In the genomic region with DNA sequence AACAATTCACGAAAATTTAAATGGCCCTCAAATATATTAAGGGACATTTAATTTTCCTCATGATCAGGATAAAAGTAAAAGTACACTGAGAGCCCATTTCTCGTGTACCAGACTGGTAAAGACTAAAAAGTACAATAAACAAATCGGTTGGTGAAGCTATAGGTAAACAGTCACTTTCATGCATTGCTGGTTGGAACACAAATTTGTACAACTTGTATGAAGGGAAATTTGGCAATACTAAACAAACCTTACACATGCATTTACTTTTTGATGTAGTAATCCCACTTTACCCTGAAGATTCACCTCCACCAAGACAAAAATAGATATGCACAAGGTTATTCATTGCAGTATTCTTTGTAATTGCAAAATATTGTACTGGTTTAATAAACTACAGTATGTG, we compare ENCODE assay signal across 37 cellular contexts.
"Had no signal": no experiment of that assay in that cellular context is flagged by ENCODE, and none has a peak within 500 bp of the region (broad histone marks: within the 10 kb centered on the region; RNA-seq: fewer than 3 reads in every experiment).

No MANE protein-coding gene starts in this region.

- H3K27ac Mint-ChIP-seq: activated CD4-positive, alpha-beta memory T cell treated with anti-CD3 and anti-CD28 coated beads, Interleukin-2, amount 10 ng/mL, durations not matched to agents 7 days and 5 days; activated CD4-positive, alpha-beta T cell treated with anti-CD3 and anti-CD28 coated beads for 36 hours; activated CD4-positive, alpha-beta T cell treated with anti-CD3 and anti-CD28 coated beads, Interleukin-2, amount 10 ng/mL, durations not matched to agents 7 days and 5 days; activated CD8-positive, alpha-beta memory T cell treated with anti-CD3 and anti-CD28 coated beads, Interleukin-2, amount 10 ng/mL, durations not matched to agents 7 days and 5 days; activated CD8-positive, alpha-beta T cell treated with anti-CD3 and anti-CD28 coated beads, Interleukin-2, amount 10 ng/mL, durations not matched to agents 7 days and 5 days; activated naive CD4-positive, alpha-beta T cell treated with anti-CD3 and anti-CD28 coated beads, Interleukin-2, amount 10 ng/mL, durations not matched to agents 7 days and 5 days; activated naive CD4-positive, alpha-beta T cell treated with anti-CD3 and anti-CD28 coated beads, Interleukin-2, amount 50 U/mL, for 24 hours; activated naive CD8-positive, alpha-beta T cell; activated naive CD8-positive, alpha-beta T cell treated with anti-CD3 and anti-CD28 coated beads, Interleukin-2, amount 10 ng/mL, durations not matched to agents 7 days and 5 days; activated naive CD8-positive, alpha-beta T cell treated with anti-CD3 and anti-CD28 coated beads, Interleukin-2, amount 50 U/mL, for 24 hours; activated T-cell treated with anti-CD3 and anti-CD28 coated beads, Interleukin-2, amount 50 U/mL, for 24 hours; activated T-helper 2 cell treated with anti-CD3 and anti-CD28 coated beads, Interferon-gamma antibody, Interleukin-2, Interleukin-4, amounts not matched to agents 10 μg/mL and 5 μg/mL and 100 μg/mL, durations not matched to agents 14 hours and 24 hours and 36 hours; T-helper 1 cell treated with Interleukin-12 subunit alpha and Interleukin-12 subunit beta and Interleukin-4 antibody, amounts not matched to agents 30 μg/mL and 1 μg/mL, for 36 hours; T-helper 2 cell treated with Interferon-gamma antibody and Interleukin-4, amounts not matched to agents 5 μg/mL and 100 μg/mL, for 36 hours had no signal

- H3K36me3 ChIP-seq: ascending aorta, brain microvascular endothelial cell, breast epithelium had no signal

- H3K4me1 ChIP-seq: ascending aorta, body of pancreas, breast epithelium had no signal

- DNase-seq: activated CD4-positive, alpha-beta memory T cell treated with anti-CD3 and anti-CD28 coated beads, Interleukin-2, amount 10 ng/mL, durations not matched to agents 7 days and 5 days; activated CD4-positive, alpha-beta T cell treated with anti-CD3 and anti-CD28 coated beads for 1 hour; activated CD4-positive, alpha-beta T cell treated with anti-CD3 and anti-CD28 coated beads for 36 hours; activated CD4-positive, alpha-beta T cell treated with anti-CD3 and anti-CD28 coated beads for 48 hours; activated CD4-positive, alpha-beta T cell treated with anti-CD3 and anti-CD28 coated beads, Interleukin-2, amount 10 ng/mL, durations not matched to agents 7 days and 5 days; activated CD4-positive, alpha-beta T cell treated with anti-CD3 and anti-CD28 coated beads, Interleukin-2, amount 50 U/mL, for 48 hours; activated CD4-positive, CD25-positive, alpha-beta regulatory T cell; activated CD8-positive, alpha-beta memory T cell treated with anti-CD3 and anti-CD28 coated beads for 24 hours; activated CD8-positive, alpha-beta memory T cell treated with anti-CD3 and anti-CD28 coated beads, Interleukin-2, amount 10 ng/mL, durations not matched to agents 7 days and 5 days; activated CD8-positive, alpha-beta memory T cell treated with anti-CD3 and anti-CD28 coated beads, Interleukin-2, amount 50 U/mL, for 48 hours; activated CD8-positive, alpha-beta T cell treated with anti-CD3 and anti-CD28 coated beads, Interleukin-2, amount 10 ng/mL, durations not matched to agents 7 days and 5 days; activated effector memory CD4-positive, alpha-beta T cell treated with Interleukin-2 at 50 U/mL for 16 hours; activated gamma-delta T cell; activated naive CD4-positive, alpha-beta T cell treated with anti-CD3 and anti-CD28 coated beads, Interleukin-2, amount 10 ng/mL, durations not matched to agents 7 days and 5 days; activated naive CD4-positive, alpha-beta T cell treated with Interleukin-2 at 50 U/mL for 16 hours; activated naive CD8-positive, alpha-beta T cell treated with anti-CD3 and anti-CD28 coated beads, Interleukin-2, amount 10 ng/mL, durations not matched to agents 7 days and 5 days; activated naive CD8-positive, alpha-beta T cell treated with anti-CD3 and anti-CD28 coated beads, Interleukin-2, amount 50 U/mL, for 24 hours; activated T-cell treated with anti-CD3 and anti-CD28 coated beads, Interleukin-2, amount 50 U/mL, for 24 hours; activated T-cell treated with anti-CD3 and anti-CD28 coated beads, Interleukin-2, amount 50 U/mL, for 48 hours; amygdala; anterior cingulate cortex; body of pancreas; brain microvascular endothelial cell; central memory CD4-positive, alpha-beta T cell; T-helper 1 cell; T-helper 2 cell; T-helper 9 cell had no signal

- H3K9me3 ChIP-seq: ascending aorta, body of pancreas, breast epithelium had no signal

- H3K9me3 Mint-ChIP-seq: activated CD4-positive, alpha-beta memory T cell treated with anti-CD3 and anti-CD28 coated beads, Interleukin-2, amount 10 ng/mL, durations not matched to agents 7 days and 5 days; activated CD4-positive, alpha-beta T cell treated with anti-CD3 and anti-CD28 coated beads, Interleukin-2, amount 10 ng/mL, durations not matched to agents 7 days and 5 days; activated naive CD4-positive, alpha-beta T cell treated with anti-CD3 and anti-CD28 coated beads, Interleukin-2, amount 10 ng/mL, durations not matched to agents 7 days and 5 days; activated naive CD4-positive, alpha-beta T cell treated with anti-CD3 and anti-CD28 coated beads, Interleukin-2, amount 50 U/mL, for 24 hours; activated naive CD8-positive, alpha-beta T cell treated with anti-CD3 and anti-CD28 coated beads, Interleukin-2, amount 10 ng/mL, durations not matched to agents 7 days and 5 days; activated naive CD8-positive, alpha-beta T cell treated with anti-CD3 and anti-CD28 coated beads, Interleukin-2, amount 50 U/mL, for 24 hours; activated T-cell treated with anti-CD3 and anti-CD28 coated beads, Interleukin-2, amount 50 U/mL, for 24 hours; activated T-helper 2 cell treated with anti-CD3 and anti-CD28 coated beads, Interferon-gamma antibody, Interleukin-2, Interleukin-4, amounts not matched to agents 10 μg/mL and 5 μg/mL and 100 μg/mL, durations not matched to agents 14 hours and 24 hours and 36 hours; T-helper 1 cell treated with Interleukin-12 subunit alpha and Interleukin-12 subunit beta and Interleukin-4 antibody, amounts not matched to agents 30 μg/mL and 1 μg/mL, for 36 hours; T-helper 2 cell treated with Interferon-gamma antibody and Interleukin-4, amounts not matched to agents 5 μg/mL and 100 μg/mL, for 36 hours had no signal

- H3K4me3 ChIP-seq: ascending aorta, body of pancreas, breast epithelium had no signal

- FAIRE-seq: TTC549 had no signal

- H3K36me3 Mint-ChIP-seq: activated CD8-positive, alpha-beta memory T cell treated with anti-CD3 and anti-CD28 coated beads, Interleukin-2, amount 10 ng/mL, durations not matched to agents 7 days and 5 days; activated naive CD4-positive, alpha-beta T cell treated with anti-CD3 and anti-CD28 coated beads, Interleukin-2, amount 10 ng/mL, durations not matched to agents 7 days and 5 days; activated naive CD4-positive, alpha-beta T cell treated with anti-CD3 and anti-CD28 coated beads, Interleukin-2, amount 50 U/mL, for 24 hours; activated naive CD8-positive, alpha-beta T cell; activated naive CD8-positive, alpha-beta T cell treated with anti-CD3 and anti-CD28 coated beads, Interleukin-2, amount 10 ng/mL, durations not matched to agents 7 days and 5 days had no signal

- H3K4me3 Mint-ChIP-seq: activated CD4-positive, alpha-beta memory T cell treated with anti-CD3 and anti-CD28 coated beads, Interleukin-2, amount 10 ng/mL, durations not matched to agents 7 days and 5 days; activated CD4-positive, alpha-beta T cell treated with anti-CD3 and anti-CD28 coated beads for 36 hours; activated CD4-positive, alpha-beta T cell treated with anti-CD3 and anti-CD28 coated beads, Interleukin-2, amount 10 ng/mL, durations not matched to agents 7 days and 5 days; activated CD8-positive, alpha-beta memory T cell treated with anti-CD3 and anti-CD28 coated beads, Interleukin-2, amount 10 ng/mL, durations not matched to agents 7 days and 5 days; activated CD8-positive, alpha-beta T cell treated with anti-CD3 and anti-CD28 coated beads, Interleukin-2, amount 10 ng/mL, durations not matched to agents 7 days and 5 days; activated naive CD4-positive, alpha-beta T cell treated with anti-CD3 and anti-CD28 coated beads, Interleukin-2, amount 10 ng/mL, durations not matched to agents 7 days and 5 days; activated naive CD4-positive, alpha-beta T cell treated with anti-CD3 and anti-CD28 coated beads, Interleukin-2, amount 50 U/mL, for 24 hours; activated naive CD8-positive, alpha-beta T cell; activated naive CD8-positive, alpha-beta T cell treated with anti-CD3 and anti-CD28 coated beads, Interleukin-2, amount 10 ng/mL, durations not matched to agents 7 days and 5 days; activated naive CD8-positive, alpha-beta T cell treated with anti-CD3 and anti-CD28 coated beads, Interleukin-2, amount 50 U/mL, for 24 hours; activated T-cell treated with anti-CD3 and anti-CD28 coated beads, Interleukin-2, amount 50 U/mL, for 24 hours; T-helper 1 cell treated with Interleukin-12 subunit alpha and Interleukin-12 subunit beta and Interleukin-4 antibody, amounts not matched to agents 30 μg/mL and 1 μg/mL, for 36 hours; T-helper 2 cell treated with Interferon-gamma antibody and Interleukin-4, amounts not matched to agents 5 μg/mL and 100 μg/mL, for 36 hours had no signal

- ATAC-seq: activated CD4-positive, alpha-beta T cell treated with anti-CD3 and anti-CD28 coated beads for 36 hours; activated CD4-positive, CD25-positive, alpha-beta regulatory T cell treated with anti-CD3 and anti-CD28 coated beads, Interleukin-2, amount 50 U/mL, for 24 hours; activated CD8-positive, alpha-beta memory T cell treated with anti-CD3 and anti-CD28 coated beads, Interleukin-2, amount 10 ng/mL, durations not matched to agents 7 days and 5 days; activated CD8-positive, alpha-beta T cell treated with anti-CD3 and anti-CD28 coated beads, Interleukin-2, amount 10 ng/mL, durations not matched to agents 7 days and 5 days; activated naive CD8-positive, alpha-beta T cell treated with anti-CD3 and anti-CD28 coated beads, Interleukin-2, amount 50 U/mL, for 24 hours; body of pancreas had no signal

- H3K27me3 Mint-ChIP-seq: activated CD4-positive, alpha-beta memory T cell treated with anti-CD3 and anti-CD28 coated beads, Interleukin-2, amount 10 ng/mL, durations not matched to agents 7 days and 5 days; activated CD4-positive, alpha-beta T cell treated with anti-CD3 and anti-CD28 coated beads for 36 hours; activated CD4-positive, alpha-beta T cell treated with anti-CD3 and anti-CD28 coated beads, Interleukin-2, amount 10 ng/mL, durations not matched to agents 7 days and 5 days; activated CD8-positive, alpha-beta memory T cell treated with anti-CD3 and anti-CD28 coated beads, Interleukin-2, amount 10 ng/mL, durations not matched to agents 7 days and 5 days; activated naive CD4-positive, alpha-beta T cell treated with anti-CD3 and anti-CD28 coated beads, Interleukin-2, amount 10 ng/mL, durations not matched to agents 7 days and 5 days; activated naive CD4-positive, alpha-beta T cell treated with anti-CD3 and anti-CD28 coated beads, Interleukin-2, amount 50 U/mL, for 24 hours; activated naive CD8-positive, alpha-beta T cell; activated naive CD8-positive, alpha-beta T cell treated with anti-CD3 and anti-CD28 coated beads, Interleukin-2, amount 10 ng/mL, durations not matched to agents 7 days and 5 days; activated naive CD8-positive, alpha-beta T cell treated with anti-CD3 and anti-CD28 coated beads, Interleukin-2, amount 50 U/mL, for 24 hours had no signal

- H3K4me1 Mint-ChIP-seq: activated CD4-positive, alpha-beta memory T cell treated with anti-CD3 and anti-CD28 coated beads, Interleukin-2, amount 10 ng/mL, durations not matched to agents 7 days and 5 days; activated CD4-positive, alpha-beta T cell treated with anti-CD3 and anti-CD28 coated beads for 36 hours; activated CD4-positive, alpha-beta T cell treated with anti-CD3 and anti-CD28 coated beads, Interleukin-2, amount 10 ng/mL, durations not matched to agents 7 days and 5 days; activated CD8-positive, alpha-beta memory T cell treated with anti-CD3 and anti-CD28 coated beads, Interleukin-2, amount 10 ng/mL, durations not matched to agents 7 days and 5 days; activated naive CD4-positive, alpha-beta T cell treated with anti-CD3 and anti-CD28 coated beads, Interleukin-2, amount 10 ng/mL, durations not matched to agents 7 days and 5 days; activated naive CD4-positive, alpha-beta T cell treated with anti-CD3 and anti-CD28 coated beads, Interleukin-2, amount 50 U/mL, for 24 hours; activated naive CD8-positive, alpha-beta T cell treated with anti-CD3 and anti-CD28 coated beads, Interleukin-2, amount 10 ng/mL, durations not matched to agents 7 days and 5 days; activated naive CD8-positive, alpha-beta T cell treated with anti-CD3 and anti-CD28 coated beads, Interleukin-2, amount 50 U/mL, for 24 hours had no signal

- H3K27ac ChIP-seq: ascending aorta, body of pancreas, brain microvascular endothelial cell, breast epithelium, VCaP had no signal

- H3K27me3 ChIP-seq: ascending aorta, body of pancreas, brain microvascular endothelial cell had no signal
